26 cellular contexts compared by ENCODE assay signal in genomic region chr9:128262687-128263086, GRCh38.
"Had no signal": no experiment of that assay in that cellular context is flagged by ENCODE, and none has a peak within 500 bp of the region (broad histone marks: within the 10 kb centered on the region; RNA-seq: fewer than 3 reads in every experiment).

No MANE protein-coding gene starts in this region.

- DNase-seq: KBM-7, MV-4-11, NCI-H1092, NCI-H1105 treated with DMSO at 0.1 percent for 48 hours, NCI-H1417 treated with DMSO at 0.1 percent for 48 hours, NCI-H146, NCI-H1694 treated with DMSO at 0.1 percent for 48 hours, NCI-H1930, NCI-H2081, NCI-H2107, NCI-H2171, NCI-H226, NCI-H446, NCI-H510A, NCI-H524 treated with DMSO at 0.1 percent for 48 hours, NCI-H69, NCI-H774, PC-3, SHP77 treated with DMSO at 0.1 percent for 48 hours, SJCRH30 had no signal

- H3K27ac ChIP-seq: HL-60, SJCRH30 had no signal

- H3K9me3 Mint-ChIP-seq: IgD-negative memory B cell had no signal

- H3K4me3 Mint-ChIP-seq: IgD-negative memory B cell had no signal

- H3K4me1 ChIP-seq: SJCRH30 had no signal

- FAIRE-seq: HTR-8/SVneo had no signal

- H3K27me3 Mint-ChIP-seq: IgD-negative memory B cell had no signal

- ATAC-seq: Panc1, PC-3, Right ventricle myocardium inferior, SK-N-SH treated with all-trans-retinoic acid at 6 μM for 48 hours had no signal

- H3K9me3 ChIP-seq: SJCRH30 had no signal

- H3K4me3 ChIP-seq: SJCRH30 had no signal

- H3K27me3 ChIP-seq: SJCRH30 had no signal
